In the genomic region with DNA sequence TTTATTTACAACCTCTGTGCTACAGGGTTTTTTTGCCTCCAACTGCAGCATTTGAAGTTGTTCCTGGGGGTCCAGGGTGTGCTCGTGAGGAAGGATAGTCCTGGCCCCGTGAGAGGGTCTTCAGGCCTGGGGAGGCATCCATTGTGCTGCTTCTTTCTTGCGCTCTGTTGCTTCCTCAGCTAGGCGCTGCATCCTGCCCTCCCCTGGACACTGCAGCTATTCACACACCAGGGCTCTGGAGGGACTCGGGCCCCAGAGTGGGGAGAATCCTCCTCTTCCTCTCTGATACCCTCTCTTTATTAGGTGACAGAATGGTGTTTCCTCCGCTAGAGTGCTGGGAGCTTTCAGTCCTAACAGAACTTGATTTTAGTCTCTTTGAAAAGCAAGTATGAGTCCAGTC, we compare ENCODE assay signal across 23 cellular contexts.
"Had no signal": no experiment of that assay in that cellular context is flagged by ENCODE, and none has a peak within 500 bp of the region (broad histone marks: within the 10 kb centered on the region; RNA-seq: fewer than 3 reads in every experiment).

No MANE protein-coding gene starts in this region.

- H3K4me1 Mint-ChIP-seq: natural killer cell; stimulated activated effector memory CD8-positive, alpha-beta T cell treated with anti-CD3 and anti-CD28 coated beads, Interleukin-12 subunit alpha, Interleukin-12 subunit beta, amount 100 ng/mL, for 72 hours had no signal

- ATAC-seq: effector memory CD8-positive, alpha-beta T cell; gastroesophageal sphincter; left colon; left ventricle myocardium superior; mucosa of descending colon; natural killer cell; pancreas; right cardiac atrium; stimulated activated effector memory CD8-positive, alpha-beta T cell treated with anti-CD3 and anti-CD28 coated beads, Interleukin-12 subunit alpha, Interleukin-12 subunit beta, amount 100 ng/mL, for 72 hours; stimulated activated naive CD8-positive, alpha-beta T cell treated with anti-CD3 and anti-CD28 coated beads, Interleukin-15, Interleukin-2, amounts not matched to agents 100 U/mL and 50 U/mL, for 24 hours had no signal

- H3K9me3 ChIP-seq: esophagus squamous epithelium, gastroesophageal sphincter, mucosa of descending colon, pancreas, suprapubic skin, tibial artery, upper lobe of left lung, uterus had no signal

- FAIRE-seq: colon, pancreas had no signal

- H3K27ac ChIP-seq: epithelial cell of prostate, esophagus squamous epithelium, gastroesophageal sphincter, pancreas, suprapubic skin, tibial artery, upper lobe of left lung, uterus had no signal

- H3K27me3 Mint-ChIP-seq: dendritic cell treated with granulocyte-macrophage colony-stimulating factor and Interleukin-4, amounts not matched to agents 40 ng/mL and 50 ng/mL, for 4 days had no signal

- H3K4me1 ChIP-seq: esophagus squamous epithelium, pancreas, suprapubic skin, tibial artery, upper lobe of left lung, uterus had no signal

- H3K36me3 ChIP-seq: esophagus squamous epithelium, gastroesophageal sphincter, pancreas, suprapubic skin, tibial artery, upper lobe of left lung, uterus had no signal

- DNase-seq: effector memory CD8-positive, alpha-beta T cell; esophagus squamous epithelium; foreskin fibroblast; glutamatergic neuron; left colon; left ventricle myocardium superior; mucosa of descending colon; natural killer cell; pancreas; right cardiac atrium; stimulated activated CD4-positive, alpha-beta T cell treated with anti-CD3 and anti-CD28 coated beads, Interleukin-4, amount 100 ng/mL, for 1 hour; stimulated activated CD8-positive, alpha-beta memory T cell treated with anti-CD3 and anti-CD28 coated beads, Interleukin-4, amount 100 ng/mL, for 48 hours; stimulated activated naive CD8-positive, alpha-beta T cell treated with anti-CD3 and anti-CD28 coated beads, Interleukin-15, Interleukin-2, amounts not matched to agents 100 U/mL and 50 U/mL, for 24 hours; tibial artery; upper lobe of left lung; uterus had no signal

- H3K9me3 Mint-ChIP-seq: stimulated activated effector memory CD8-positive, alpha-beta T cell treated with anti-CD3 and anti-CD28 coated beads, Interleukin-12 subunit alpha, Interleukin-12 subunit beta, amount 100 ng/mL, for 72 hours had no signal

- H3K4me3 ChIP-seq: esophagus squamous epithelium, gastroesophageal sphincter, mucosa of descending colon, pancreas, suprapubic skin, tibial artery, upper lobe of left lung, uterus had no signal

- H3K36me3 Mint-ChIP-seq: natural killer cell; stimulated activated effector memory CD8-positive, alpha-beta T cell treated with anti-CD3 and anti-CD28 coated beads, Interleukin-12 subunit alpha, Interleukin-12 subunit beta, amount 100 ng/mL, for 72 hours had no signal

- H3K27ac Mint-ChIP-seq: dendritic cell treated with granulocyte-macrophage colony-stimulating factor and Interleukin-4, amounts not matched to agents 40 ng/mL and 50 ng/mL, for 4 days; effector memory CD8-positive, alpha-beta T cell; natural killer cell; progenitor cell of endocrine pancreas; stimulated activated effector memory CD8-positive, alpha-beta T cell treated with anti-CD3 and anti-CD28 coated beads, Interleukin-12 subunit alpha, Interleukin-12 subunit beta, amount 100 ng/mL, for 72 hours had no signal

- H3K27me3 ChIP-seq: esophagus squamous epithelium, gastroesophageal sphincter, pancreas, suprapubic skin, tibial artery, upper lobe of left lung, uterus had no signal

- H3K4me3 Mint-ChIP-seq: dendritic cell treated with granulocyte-macrophage colony-stimulating factor and Interleukin-4, amounts not matched to agents 40 ng/mL and 50 ng/mL, for 4 days; effector memory CD8-positive, alpha-beta T cell; natural killer cell; stimulated activated effector memory CD8-positive, alpha-beta T cell treated with anti-CD3 and anti-CD28 coated beads, Interleukin-12 subunit alpha, Interleukin-12 subunit beta, amount 100 ng/mL, for 72 hours had no signal
